17 cellular contexts compared by ENCODE assay signal in genomic region chr5:149254506-149254905, GRCh38. TPM values are rescaled to one million over a fixed set of nuclear protein-coding genes. Genes with fewer than 3 reads are reported as not detected.
DNase-seq lines count a peak whose midpoint lies in the region; ATAC-seq, FAIRE-seq and TF ChIP-seq lines count a peak whose summit lies in the region.
"Had no signal": no experiment of that assay in that cellular context is flagged by ENCODE, and none has a peak within 500 bp of the region (broad histone marks: within the 10 kb centered on the region; RNA-seq: fewer than 3 reads in every experiment).

No MANE protein-coding gene starts in this region.

- no peak overlapping the region for H2BK15ac ChIP-seq in mesenchymal stem cell (ENCODE audit: low read depth, poor library complexity, severe bottlenecking)

- peaks cover 14% of the 10 kb centered on the region for H3K36me3 Mint-ChIP-seq in glutamatergic neuron (ENCODE audit: unreplicated experiment)
- H3K36me3 Mint-ChIP-seq: CD8-positive, alpha-beta T cell; IgD-negative memory B cell; memory B cell had no signal

- intact Hi-C loops in endothelial cell of umbilical vein (cut with micrococcal nuclease): no loop called here

- H3K14ac ChIP-seq in mesenchymal stem cell (ENCODE audit: low read length in 2 of 2): no peak overlapping the region

- TF ChIP-seq CTCF in endothelial cell of umbilical vein (IDR thresholded peaks at IDR 0.05; ENCODE audit: extremely low read depth in 1 of 2, insufficient read depth in 1 of 2, low read depth in 1 of 2, low read length in 2 of 2) (no peak), glutamatergic neuron (IDR thresholded peaks at IDR 0.05; ENCODE audit: partially characterized antibody, unreplicated experiment) (no peak)

- no peaks in the 10 kb centered on the region for H3K4me1 Mint-ChIP-seq in glutamatergic neuron (ENCODE audit: low read depth, unreplicated experiment)
- H3K4me1 Mint-ChIP-seq: activated CD4-positive, alpha-beta memory T cell treated with anti-CD3 and anti-CD28 coated beads, Interleukin-2, amount 10 ng/mL, durations not matched to agents 7 days and 5 days; memory B cell had no signal

- H3K79me2 ChIP-seq in endothelial cell of umbilical vein (ENCODE audit: control insufficient read depth, insufficient read depth, low read length): no peaks in the 10 kb centered on the region

- H3K9me1 ChIP-seq in endothelial cell of umbilical vein (replicated peaks; ENCODE audit: control insufficient read depth, extremely low read depth, insufficient read depth, low read length): no peaks in the 10 kb centered on the region

- no peak overlapping the region for H2BK5ac ChIP-seq in mesenchymal stem cell (ENCODE audit: low read depth, low read length, poor library complexity, severe bottlenecking)

- ATAC-seq in HG02852 (IDR thresholded peaks at IDR 0.05; ENCODE audit: unreplicated experiment): no peak
- ATAC-seq: CD8-positive, alpha-beta T cell had no signal

- H3K4me3 ChIP-seq in endothelial cell of umbilical vein (replicated peaks in 1 of 3; ENCODE audit: insufficient read depth in 1 of 3, low read depth in 1 of 3, low read length in 3 of 3): no peak overlapping the region
- no peak overlapping the region for H3K4me3 ChIP-seq in mesenchymal stem cell (ENCODE audit: insufficient read depth in 1 of 2, low read depth in 1 of 2, low read length in 2 of 2)

- no peak overlapping the region for H2BK120ac ChIP-seq in mesenchymal stem cell (ENCODE audit: low read depth, low read length)

- H2AFZ ChIP-seq in endothelial cell of umbilical vein (ENCODE audit: low read depth, low read length): no peak overlapping the region
- no peak overlapping the region for H2AFZ ChIP-seq in mesenchymal stem cell (ENCODE audit: low read depth, low read length)

- no peak overlapping the region for H4K91ac ChIP-seq in mesenchymal stem cell (ENCODE audit: low read length)

- TF ChIP-seq POLR2A in endothelial cell of umbilical vein (IDR thresholded peaks at IDR 0.05; ENCODE audit: low read depth, low read length): no peak

- H3K9me3 ChIP-seq in endothelial cell of umbilical vein (replicated peaks; ENCODE audit: control insufficient read depth, insufficient read depth, low read length): no peaks in the 10 kb centered on the region
- H3K9me3 ChIP-seq in mesenchymal stem cell (ENCODE audit: control insufficient read depth, low read length): no peaks in the 10 kb centered on the region

- 43% methylated on average over 3 of the region's 3 CpGs for WGBS in mesenchymal stem cell

- dilution Hi-C loops in endothelial cell of umbilical vein (cut with MboI; ENCODE audit: extremely low pct_ligation_motif_present, low sequenced_read_pairs): no loop called here

- no peaks in the 10 kb centered on the region for H3K27me3 ChIP-seq in endothelial cell of umbilical vein (ENCODE audit: control insufficient read depth in 2 of 2, insufficient read depth in 2 of 2, low read length in 2 of 2)
- no peaks in the 10 kb centered on the region for H3K27me3 ChIP-seq in mesenchymal stem cell (ENCODE audit: control insufficient read depth in 1 of 2, insufficient read depth in 1 of 2, low read length in 2 of 2)

- H2BK12ac ChIP-seq in mesenchymal stem cell (ENCODE audit: low read length in 2 of 2): no peak overlapping the region

- no TSS peak for BruUV-seq in endothelial cell of umbilical vein (replicated peaks; lab: Mats Ljungman, UMichigan)

- H3K4me3 Mint-ChIP-seq in glutamatergic neuron (ENCODE audit: unreplicated experiment): no peak overlapping the region
- H3K4me3 Mint-ChIP-seq: activated CD4-positive, alpha-beta memory T cell treated with anti-CD3 and anti-CD28 coated beads, Interleukin-2, amount 10 ng/mL, durations not matched to agents 7 days and 5 days; CD8-positive, alpha-beta T cell; IgD-negative memory B cell; memory B cell had no signal

- no peaks in the 10 kb centered on the region for H3K27me3 Mint-ChIP-seq in glutamatergic neuron (ENCODE audit: unreplicated experiment)

- H3K23ac ChIP-seq in mesenchymal stem cell (ENCODE audit: low read length in 2 of 2): no peak overlapping the region

- H3K36me3 ChIP-seq in endothelial cell of umbilical vein (ENCODE audit: control insufficient read depth in 2 of 2, extremely low read depth in 1 of 2, insufficient read depth in 2 of 2, low read length in 2 of 2): no peaks in the 10 kb centered on the region
- peaks cover 5 to 71% of the 10 kb centered on the region in 2 experiments for H3K36me3 ChIP-seq in mesenchymal stem cell (ENCODE audit: control insufficient read depth in 1 of 2, insufficient read depth in 2 of 2, low read depth in 1 of 2, low read length in 2 of 2)

- H3K27ac ChIP-seq in endothelial cell of umbilical vein (ENCODE audit: insufficient read depth, low read depth, low read length): no peak overlapping the region
- no peak overlapping the region for H3K27ac ChIP-seq in mesenchymal stem cell (ENCODE audit: low read length, poor library complexity, severe bottlenecking)

- POLR2A ChIA-PET in endothelial cell of umbilical vein (lab: Charles Lee): no interaction called here

- no peak overlapping the region for H3K18ac ChIP-seq in mesenchymal stem cell (ENCODE audit: low read depth in 1 of 2, low read length in 2 of 2)

- CTCF ChIA-PET in endothelial cell of umbilical vein (lab: Charles Lee): interaction anchor here (0.6 to 1.9 kb wide), 9 partner anchors 9 to 523 kb away, joined by 3 to 21 read pairs (median 3); partner anchors contain the start of gene AFAP1L1

- FAIRE-seq in endothelial cell of umbilical vein (lab: Jason Lieb, UNC): peak; percentile 55
- FAIRE-seq: RCC 7860 had no signal

- no peak overlapping the region for H3K4ac ChIP-seq in mesenchymal stem cell (ENCODE audit: low read depth in 1 of 2, low read length in 2 of 2)

- no peak overlapping the region for H3K27ac Mint-ChIP-seq in glutamatergic neuron (ENCODE audit: unreplicated experiment)
- H3K27ac Mint-ChIP-seq: activated CD4-positive, alpha-beta memory T cell treated with anti-CD3 and anti-CD28 coated beads, Interleukin-2, amount 10 ng/mL, durations not matched to agents 7 days and 5 days; CD8-positive, alpha-beta T cell; IgD-negative memory B cell; memory B cell had no signal

- no peak overlapping the region for H3K4me2 ChIP-seq in endothelial cell of umbilical vein (ENCODE audit: insufficient read depth, low read length)
- no peak overlapping the region for H3K4me2 ChIP-seq in mesenchymal stem cell (ENCODE audit: low read length, poor library complexity, severe bottlenecking)

- H3K4me1 ChIP-seq in endothelial cell of umbilical vein (ENCODE audit: control insufficient read depth, extremely low read depth, insufficient read depth, low read length) (no peaks in the 10 kb centered on the region), mesenchymal stem cell (ENCODE audit: control insufficient read depth, insufficient read depth, low read depth, low read length) (peaks cover 11% of the 10 kb centered on the region)

- H4K8ac ChIP-seq in mesenchymal stem cell (ENCODE audit: low read length): no peak overlapping the region

- no peaks in the 10 kb centered on the region for H3K79me1 ChIP-seq in mesenchymal stem cell (replicated peaks; ENCODE audit: low read length, poor library complexity, severe bottlenecking)

- H4K20me1 ChIP-seq in endothelial cell of umbilical vein (replicated peaks; ENCODE audit: control insufficient read depth, extremely low read depth, insufficient read depth, low read length): no peaks in the 10 kb centered on the region

- H3K9ac ChIP-seq in endothelial cell of umbilical vein (replicated peaks; ENCODE audit: extremely low read depth, insufficient read depth, low read length): no peak overlapping the region
- H3K9ac ChIP-seq in mesenchymal stem cell (ENCODE audit: low read length): no peak overlapping the region

- DNase-seq in ELR (ENCODE audit: low read depth) (peak; percentile 33), endothelial cell of umbilical vein (ENCODE audit: low read depth, low spot score) (no peak), mesenchymal stem cell (peak; percentile 44), glutamatergic neuron (no peak)
- no peak for DNase-seq in activated CD4-positive, alpha-beta T cell treated with anti-CD3 and anti-CD28 coated beads, Interleukin-2, amount 50 U/mL, for 48 hours
- no peak for DNase-seq in activated CD4-positive, alpha-beta T cell treated with anti-CD3 and anti-CD28 coated beads for 1 hour
- DNase-seq: activated CD4-positive, alpha-beta memory T cell treated with anti-CD3 and anti-CD28 coated beads, Interleukin-2, amount 10 ng/mL, durations not matched to agents 7 days and 5 days; activated gamma-delta T cell; caudate nucleus; CD8-positive, alpha-beta T cell; NCI-H1436; NCI-H524 treated with DMSO at 0.1 percent for 48 hours had no signal

- H3K9me3 Mint-ChIP-seq in glutamatergic neuron (ENCODE audit: unreplicated experiment): no peaks in the 10 kb centered on the region
- H3K9me3 Mint-ChIP-seq: activated CD4-positive, alpha-beta memory T cell treated with anti-CD3 and anti-CD28 coated beads, Interleukin-2, amount 10 ng/mL, durations not matched to agents 7 days and 5 days; CD8-positive, alpha-beta T cell; memory B cell had no signal

- H2AK5ac ChIP-seq in mesenchymal stem cell (ENCODE audit: low read length, severe bottlenecking): no peak overlapping the region

TF ChIP-seq in endothelial cell of umbilical vein, 7 proteins besides CTCF, POLR2A, EP300 and RAD21 (continues in another document):
- TF ChIP-seq, protein P1, sequence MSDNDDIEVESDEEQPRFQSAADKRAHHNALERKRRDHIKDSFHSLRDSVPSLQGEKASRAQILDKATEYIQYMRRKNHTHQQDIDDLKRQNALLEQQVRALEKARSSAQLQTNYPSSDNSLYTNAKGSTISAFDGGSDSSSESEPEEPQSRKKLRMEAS (IDR thresholded peaks at IDR 0.05; ENCODE audit: insufficient read depth, insufficient read length): no peak
- TF ChIP-seq EZH2 (IDR thresholded peaks at IDR 0.05; ENCODE audit: borderline replicate concordance, low read depth, low read length, severe bottlenecking) (no peak), FOS (IDR thresholded peaks at IDR 0.05; ENCODE audit: borderline replicate concordance, insufficient read depth, low read length) (no peak), MYC (IDR thresholded peaks at IDR 0.05; ENCODE audit: low read depth, low read length) (no peak), JUN (IDR thresholded peaks at IDR 0.05; ENCODE audit: borderline replicate concordance, insufficient read depth, insufficient read length, low read depth) (no peak)

RNA-seq across cellular contexts. Expression of gene AFAP1L1, which starts 17.2 kb away (rescaled TPM):
- 1.6 TPM for polyA plus RNA-seq in PFSK-1 (2012; ENCODE audit: insufficient read length, low read depth)
- total RNA-seq in endothelial cell of umbilical vein (73.2 and 76.2 TPM in 2 replicates), glutamatergic neuron (ENCODE audit: unreplicated experiment) (0.25 TPM)
- 6.2 and 7.9 TPM in 2 replicates for polyA plus RNA-seq in endothelial cell of umbilical vein
- polyA plus RNA-seq in endothelial cell of umbilical vein (2011; cell fraction: cytosol; rRNA removed): 8.2 and 8.6 TPM in 2 replicates
- 16.9 and 21.2 TPM in 2 replicates for polyA plus RNA-seq in endothelial cell of umbilical vein (2011; cell fraction: nucleus; rRNA removed)
- polyA plus RNA-seq in endothelial cell of umbilical vein (2012): 12.1 and 16.6 TPM in 2 replicates
- 17.9 and 18.0 TPM in 2 replicates for polyA minus RNA-seq in endothelial cell of umbilical vein
- 1.7 TPM for polyA minus RNA-seq in endothelial cell of umbilical vein (2011; cell fraction: cytosol; rRNA and poly(A)+ RNA removed)
- polyA minus RNA-seq in endothelial cell of umbilical vein (2011; cell fraction: nucleus; rRNA and poly(A)+ RNA removed): 16.1 and 17.1 TPM in 2 replicates
- 10.1 TPM for polyA plus RNA-seq in mesenchymal stem cell (2013, experiment 1 of 2)
- polyA plus RNA-seq in mesenchymal stem cell (2013, experiment 2 of 2): 9.8 TPM
- total RNA-seq: activated CD4-positive, alpha-beta memory T cell treated with anti-CD3 and anti-CD28 coated beads, Interleukin-2, amount 10 ng/mL, durations not matched to agents 7 days and 5 days had no signal
- polyA plus RNA-seq: IgD-negative memory B cell had no signal

Comparison
In these comparisons a context has a peak if more than half of its experiments do, and no peak if none do; other contexts are left out.
1. DNase-seq: peak in ELR (single experiment) and mesenchymal stem cell (single experiment); none in endothelial cell of umbilical vein (single experiment), glutamatergic neuron (single experiment), activated CD4-positive, alpha-beta T cell treated with anti-CD3 and anti-CD28 coated beads, Interleukin-2, amount 50 U/mL, for 48 hours (0 of 2) and activated CD4-positive, alpha-beta T cell treated with anti-CD3 and anti-CD28 coated beads for 1 hour (single experiment).
2. RNA of gene AFAP1L1, which starts 17.2 kb away (total RNA-seq): 73.2 to 76.2 TPM in endothelial cell of umbilical vein; 0.25 TPM in glutamatergic neuron (single experiment); every median in the first group is over 10 times any median in the second.